9 cellular contexts compared by ENCODE assay signal in genomic region chr7:51315393-51316261, GRCh38. TPM values are rescaled to one million over a fixed set of nuclear protein-coding genes. Genes with fewer than 3 reads are reported as not detected.
DNase-seq lines count a peak whose midpoint lies in the region; ATAC-seq, FAIRE-seq and TF ChIP-seq lines count a peak whose summit lies in the region.
"Had no signal": no experiment of that assay in that cellular context is flagged by ENCODE, and none has a peak within 500 bp of the region (broad histone marks: within the 10 kb centered on the region; RNA-seq: fewer than 3 reads in every experiment).

No MANE protein-coding gene starts in this region.

- TF ChIP-seq CTCF in K562 (IDR thresholded peaks at IDR 0.05 in 2 of 3, conservative IDR thresholded peaks at IDR 0.05 in 1 of 3; ENCODE audit: insufficient read depth in 2 of 3, low read depth in 1 of 3, low read length in 3 of 3) (no peak), kidney (IDR thresholded peaks at IDR 0.05; ENCODE audit: borderline replicate concordance, extremely low read depth, insufficient read depth) (no peak)

- H3K9me3 Mint-ChIP-seq in activated naive CD4-positive, alpha-beta T cell treated with anti-CD3 and anti-CD28 coated beads, Interleukin-2, amount 50 U/mL, for 72 hours, result no peaks in the 10 kb centered on the region

- H3K9me3 ChIP-seq in K562 (replicated peaks; ENCODE audit: control insufficient read depth, insufficient read depth, low read depth, low read length) (no peaks in the 10 kb centered on the region), kidney (ENCODE audit: control insufficient read depth in 1 of 2, low read length in 2 of 2) (no peaks in the 10 kb centered on the region), small intestine (ENCODE audit: control insufficient read depth, low read depth) (no peaks in the 10 kb centered on the region)

- WGBS in K562 (ENCODE audit: insufficient coverage, low coverage, missing lambda C conversion rate), result 41% methylated on average over 33 of the region's 58 CpGs
- WGBS in small intestine, 3 donors, result 3 to 6% (median 4%) methylated on average over 45 to 58 of the region's 58 CpGs

- H3K36me3 Mint-ChIP-seq in activated naive CD4-positive, alpha-beta T cell treated with anti-CD3 and anti-CD28 coated beads, Interleukin-2, amount 50 U/mL, for 72 hours, result peaks cover 0 to 5% of the 10 kb centered on the region in 2 donors

- intact Hi-C loops in K562 (cut with micrococcal nuclease) (no loop called here), kidney (cut with DNase I) (no loop called here)

- peak; percentile 20 to 39 for ATAC-seq in activated naive CD4-positive, alpha-beta T cell treated with anti-CD3 and anti-CD28 coated beads, Interleukin-2, amount 50 U/mL, for 72 hours
- ATAC-seq in K562 (no peak), HG02970 (IDR thresholded peaks at IDR 0.05; ENCODE audit: low FRiP score, unreplicated experiment) (no peak)

- no peaks in the 10 kb centered on the region for H3K9me1 ChIP-seq in K562 (ENCODE audit: control insufficient read depth, insufficient read depth, low read length)

- H3K27ac ChIP-seq in K562 (ENCODE audit: extremely low read depth, low read depth, low read length), result no peak overlapping the region
- H3K27ac ChIP-seq in kidney (ENCODE audit: low read depth in 2 of 2, low read length in 2 of 2), result peak overlapping the region; percentile 76 to 86
- H3K27ac ChIP-seq in small intestine (ENCODE audit: low read depth in 1 of 2, low read length in 1 of 2), result peak overlapping the region; percentile 79 to 91

- H3K36me3 ChIP-seq in K562 (ENCODE audit: control insufficient read depth, insufficient read depth, low read length) (no peaks in the 10 kb centered on the region), kidney (ENCODE audit: control insufficient read depth in 1 of 2, insufficient read depth in 2 of 2, low read length in 2 of 2) (no peaks in the 10 kb centered on the region), small intestine (ENCODE audit: control insufficient read depth in 2 of 2, insufficient read depth in 2 of 2, low read length in 2 of 2) (no peaks in the 10 kb centered on the region)

- BruUV-seq in K562 (replicated peaks; lab: Mats Ljungman, UMichigan), result no TSS peak

- in situ Hi-C loops in K562 (cut with MboI), result no loop called here

- no peak overlapping the region for H2AFZ ChIP-seq in K562 (ENCODE audit: low read depth, low read length)

- no peaks in the 10 kb centered on the region for H3K79me2 ChIP-seq in K562 (ENCODE audit: control insufficient read depth, insufficient read depth, low read length)

- CTCF ChIA-PET in K562 (lab: Yijun Ruan, JAX; ENCODE audit: low intra/inter-chr PET ratio), result interaction anchor here (0.6 kb wide), 1 partner anchor 14 kb away, joined by 3 read pairs; no protein-coding TSS in a partner anchor

- no peak for DNase-seq in activated naive CD4-positive, alpha-beta T cell treated with anti-CD3 and anti-CD28 coated beads, Interleukin-2, amount 50 U/mL, for 72 hours (ENCODE audit: low spot score in 2 of 2)
- no peak for DNase-seq in activated naive CD4-positive, alpha-beta T cell treated with Interleukin-2 at 50 U/mL for 16 hours
- DNase-seq in K562 (ENCODE audit: extremely low read depth in 1 of 4, low spot score in 3 of 4), result no peak
- DNase-seq in kidney, result peak; percentile 85
- peak; percentile 94 for DNase-seq in small intestine
- no peak for DNase-seq in activated effector memory CD4-positive, alpha-beta T cell treated with anti-CD3 and anti-CD28 coated beads, Interleukin-2, amount 50 U/mL, for 16 hours
- no peak for DNase-seq in OCI-M2 (lab: John Stamatoyannopoulos, UW; ENCODE audit: unreplicated experiment)

- POLR2A ChIA-PET in K562 (lab: Yijun Ruan, JAX), result no interaction called here

- FAIRE-seq in K562 (lab: Jason Lieb, UNC) (no peak), kidney (lab: Jason Lieb, UNC) (no peak), small intestine (lab: Jason Lieb, UNC) (no peak)
- FAIRE-seq: TTC549 had no signal

- no peak overlapping the region for H3K4me2 ChIP-seq in K562 (ENCODE audit: insufficient read depth, low read length)

- H3K9ac ChIP-seq in K562 (ENCODE audit: insufficient read depth in 1 of 2, low read depth in 2 of 2, low read length in 2 of 2) (no peak overlapping the region), kidney (ENCODE audit: low read length in 2 of 2) (peak overlapping the region; percentile 29 to 83)

- H3K4me3 ChIP-seq in K562 (no peak overlapping the region), kidney (ENCODE audit: low read length in 2 of 2) (peak overlapping the region; percentile 82 to 83), small intestine (ENCODE audit: low read depth in 1 of 2, low read length in 2 of 2) (peak overlapping the region; percentile 67 to 71)

- H3K4me1 ChIP-seq in K562 (replicated peaks in 1 of 2; ENCODE audit: control insufficient read depth in 2 of 2, insufficient read depth in 2 of 2, low read length in 2 of 2) (peaks cover 0 to 20% of the 10 kb centered on the region in 2 experiments; a peak in 2 of 5 replicates), kidney (ENCODE audit: control insufficient read depth in 1 of 2, insufficient read depth in 1 of 2, low read depth in 1 of 2, low read length in 2 of 2) (peaks cover 9 to 18% of the 10 kb centered on the region in 2 donors), small intestine (ENCODE audit: control insufficient read depth in 2 of 2, insufficient read depth in 1 of 2, low read depth in 1 of 2, low read length in 1 of 2) (peaks cover 0 to 13% of the 10 kb centered on the region in 2 donors)

- H4K20me1 ChIP-seq in K562 (replicated peaks; ENCODE audit: control insufficient read depth, insufficient read depth, low read length), result peaks cover 5% of the 10 kb centered on the region; the same call in 1 of the 2 replicates

- H3K27me3 ChIP-seq in K562 (ENCODE audit: control insufficient read depth in 2 of 2, insufficient read depth in 2 of 2, low read length in 2 of 2), result peaks cover 5 to 35% of the 10 kb centered on the region in 2 experiments
- no peaks in the 10 kb centered on the region for H3K27me3 ChIP-seq in small intestine (ENCODE audit: control insufficient read depth in 2 of 2, insufficient read depth in 2 of 2, low read length in 2 of 2)

- no peak for TF ChIP-seq POLR2A in K562 (conservative IDR thresholded peaks at IDR 0.05)

- TF ChIP-seq EP300 in K562 (IDR thresholded peaks at IDR 0.05; ENCODE audit: low read length), result no peak

- no peak for TF ChIP-seq RAD21 in K562 (CRISPR knock-in tag; conservative IDR thresholded peaks at IDR 0.05 in 1 of 2, IDR thresholded peaks at IDR 0.05 in 1 of 2)

- no peak overlapping the region for H3K27ac Mint-ChIP-seq in activated naive CD4-positive, alpha-beta T cell treated with anti-CD3 and anti-CD28 coated beads, Interleukin-2, amount 50 U/mL, for 72 hours

TF ChIP-seq in K562, 482 proteins besides CTCF, POLR2A, EP300 and RAD21 (continues in another document):
- TF ChIP-seq ZNF830 (CRISPR knock-in tag; IDR thresholded peaks at IDR 0.05) (no peak), BCL6 (CRISPR knock-in tag; IDR thresholded peaks at IDR 0.05) (no peak), BHLHE40 (IDR thresholded peaks at IDR 0.05; ENCODE audit: low read length) (no peak), ZNF311 (CRISPR knock-in tag; IDR thresholded peaks at IDR 0.05) (no peak), KDM2B (CRISPR knock-in tag; IDR thresholded peaks at IDR 0.05) (no peak), MAX (CRISPR knock-in tag; IDR thresholded peaks at IDR 0.05) (0 out of 2 replicates have a peak, but pooled peaks have one; percentile 5), KLF1 (tag; IDR thresholded peaks at IDR 0.05) (no peak)
- TF ChIP-seq, protein P1, sequence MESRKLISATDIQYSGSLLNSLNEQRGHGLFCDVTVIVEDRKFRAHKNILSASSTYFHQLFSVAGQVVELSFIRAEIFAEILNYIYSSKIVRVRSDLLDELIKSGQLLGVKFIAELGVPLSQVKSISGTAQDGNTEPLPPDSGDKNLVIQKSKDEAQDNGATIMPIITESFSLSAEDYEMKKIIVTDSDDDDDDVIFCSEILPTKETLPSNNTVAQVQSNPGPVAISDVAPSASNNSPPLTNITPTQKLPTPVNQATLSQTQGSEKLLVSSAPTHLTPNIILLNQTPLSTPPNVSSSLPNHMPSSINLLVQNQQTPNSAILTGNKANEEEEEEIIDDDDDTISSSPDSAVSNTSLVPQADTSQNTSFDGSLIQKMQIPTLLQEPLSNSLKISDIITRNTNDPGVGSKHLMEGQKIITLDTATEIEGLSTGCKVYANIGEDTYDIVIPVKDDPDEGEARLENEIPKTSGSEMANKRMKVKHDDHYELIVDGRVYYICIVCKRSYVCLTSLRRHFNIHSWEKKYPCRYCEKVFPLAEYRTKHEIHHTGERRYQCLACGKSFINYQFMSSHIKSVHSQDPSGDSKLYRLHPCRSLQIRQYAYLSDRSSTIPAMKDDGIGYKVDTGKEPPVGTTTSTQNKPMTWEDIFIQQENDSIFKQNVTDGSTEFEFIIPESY (CRISPR knock-in tag; IDR thresholded peaks at IDR 0.05), result peak; percentile 87

RNA-seq across cellular contexts. Expression of gene COBL, which starts 1.0 kb away (rescaled TPM):
- not detected for total RNA-seq in activated naive CD4-positive, alpha-beta T cell treated with anti-CD3 and anti-CD28 coated beads, Interleukin-2, amount 50 U/mL, for 72 hours
- total RNA-seq in K562 (2011; cell fraction: chromatin; rRNA removed; ENCODE audit: low replicate concordance), result 1.1 and 1.5 TPM in 2 replicates
- 0.39 and 0.67 TPM in 2 replicates for total RNA-seq in K562 (2011; cell fraction: nucleolus; rRNA removed)
- total RNA-seq in K562 (2011; cell fraction: nucleoplasm; rRNA removed), result 0.51 and 0.61 TPM in 2 replicates
- total RNA-seq in K562 (2014; rRNA removed) (not detected in 2 replicates), K562 (2014; rRNA removed; fragmentation: Illumina TruSeq; extraction: Trizol) (0.07 and 0.13 TPM in 2 replicates), K562 (2015; rRNA removed; fragmentation: Illumina TruSeq; extraction: Trizol) (0.08 and 0.11 TPM in 2 replicates), K562 (2021) (0.11 and 0.27 TPM in 2 replicates), kidney (42.7 TPM)
- polyA plus RNA-seq in K562 (2011; rRNA removed) (2.4 TPM in 2 replicates), K562 (2014; fragmentation: Illumina TruSeq; extraction: Trizol) (0.07 and 0.19 TPM in 2 replicates), K562 (2014; fragmentation: Nextera tagmentation; extraction: Ambion mirVana) (not detected), K562 (2014; rRNA removed) (0.01 and 0.19 TPM in 2 replicates), kidney (ENCODE audit: insufficient read depth, low read depth, low replicate concordance) (9.8 TPM), small intestine (10 to 100 TPM in 2 of 3 donors, 1 to 10 TPM in 1; 8.4 to 34.2 (median 30.8) TPM)
- 0.75 and 1.1 TPM in 2 replicates for polyA plus RNA-seq in K562 (2011; cell fraction: cytosol; rRNA removed)
- 2.6 and 4.8 TPM in 2 replicates for polyA plus RNA-seq in K562 (2011; cell fraction: nucleus; rRNA removed)
- 0.04 and 0.09 TPM in 2 replicates for polyA plus RNA-seq in K562 (2012)
- 3.2 and 4.1 TPM in 2 replicates for polyA minus RNA-seq in K562 (2011; rRNA and poly(A)+ RNA removed)
- polyA minus RNA-seq in K562 (2011; cell fraction: cytosol; rRNA and poly(A)+ RNA removed), result 1.0 and 3.1 TPM in 2 replicates
- 2.7 and 3.8 TPM in 2 replicates for polyA minus RNA-seq in K562 (2011; cell fraction: nucleus; rRNA and poly(A)+ RNA removed)

Comparison
In these comparisons a context has a peak if more than half of its experiments do, and no peak if none do; other contexts are left out.
1. ATAC-seq: peak in activated naive CD4-positive, alpha-beta T cell treated with anti-CD3 and anti-CD28 coated beads, Interleukin-2, amount 50 U/mL, for 72 hours (2 of 2); none in K562 (single experiment) and HG02970 (single experiment).
2. DNase-seq: peak in kidney (single experiment) and small intestine (single experiment); none in activated naive CD4-positive, alpha-beta T cell treated with anti-CD3 and anti-CD28 coated beads, Interleukin-2, amount 50 U/mL, for 72 hours (0 of 2), activated naive CD4-positive, alpha-beta T cell treated with Interleukin-2 at 50 U/mL for 16 hours (single experiment), K562 (0 of 4), activated effector memory CD4-positive, alpha-beta T cell treated with anti-CD3 and anti-CD28 coated beads, Interleukin-2, amount 50 U/mL, for 16 hours (single experiment) and OCI-M2 (single experiment).
3. H3K9ac ChIP-seq: peak in kidney (2 of 2); none in K562 (0 of 2).
4. RNA of gene COBL, which starts 1.0 kb away (total RNA-seq): 42.7 TPM in kidney (single experiment); 0.07 to 1.5 TPM in K562 and not detected in activated naive CD4-positive, alpha-beta T cell treated with anti-CD3 and anti-CD28 coated beads, Interleukin-2, amount 50 U/mL, for 72 hours; every median in the first group is over 10 times any median in the second.